Comparison of ENCODE assay signal across 23 cellular contexts in genomic region chr7:106460792-106461254, GRCh38.
A peak's percentile ranks its signal among the peaks of the same experiment; 100 is the strongest.
DNase-seq lines count a peak whose midpoint lies in the region; ATAC-seq and TF ChIP-seq lines count a peak whose summit lies in the region.
"Had no signal": no experiment of that assay in that cellular context is flagged by ENCODE, and none has a peak within 500 bp of the region (broad histone marks: within the 10 kb centered on the region; RNA-seq: fewer than 3 reads in every experiment).

No MANE protein-coding gene starts in this region.

- H3K79me2 ChIP-seq in HCT116 (ENCODE audit: insufficient read depth, low read length) = no peaks in the 10 kb centered on the region
- no peaks in the 10 kb centered on the region for H3K79me2 ChIP-seq in hepatocyte

- H3K27ac ChIP-seq in HCT116 (ENCODE audit: low read depth, low read length) (no peak overlapping the region), hepatocyte (peak overlapping the region; percentile 49)
- H3K27ac ChIP-seq: breast epithelium, left lung, prostate gland, stomach, upper lobe of left lung, WERI-Rb-1 had no signal

- TF ChIP-seq RAD21 in HCT116 (IDR thresholded peaks at IDR 0.05; ENCODE audit: low read depth) = no peak

- no peaks in the 10 kb centered on the region for H3K9me3 Mint-ChIP-seq in activated T-helper 17 cell treated with anti-CD3 and anti-CD28 coated beads, Interleukin-2, amount 50 U/mL, for 72 hours
- H3K9me3 Mint-ChIP-seq in activated T-helper 2 cell treated with anti-CD3 and anti-CD28 coated beads, Interferon-gamma antibody, Interleukin-2, Interleukin-4, amounts not matched to agents 10 μg/mL and 5 μg/mL and 100 μg/mL, durations not matched to agents 14 hours and 24 hours and 36 hours = peaks cover 24% of the 10 kb centered on the region
- H3K9me3 Mint-ChIP-seq: dendritic cell treated with granulocyte-macrophage colony-stimulating factor and Interleukin-4, amounts not matched to agents 40 ng/mL and 50 ng/mL, for 4 days had no signal

- no peak for TF ChIP-seq POLR2A in HCT116 (IDR thresholded peaks at IDR 0.05; ENCODE audit: borderline replicate concordance, extremely low read depth, insufficient read depth, insufficient read length)

- H3K4me1 ChIP-seq in HCT116 (ENCODE audit: control insufficient read depth in 1 of 2, insufficient read depth in 2 of 2, low read length in 2 of 2) (peaks cover 14 to 36% of the 10 kb centered on the region in 2 experiments; a peak in 3 of 4 replicates), hepatocyte (ENCODE audit: insufficient read depth) (no peaks in the 10 kb centered on the region)
- H3K4me1 ChIP-seq: breast epithelium, prostate gland had no signal

- peak overlapping the region in 1 of 2 experiments; percentile 9; a peak in 1 of 4 replicates for H3K4me3 ChIP-seq in HCT116 (replicated peaks in 1 of 2; ENCODE audit: low read depth in 1 of 2, low read length in 2 of 2)
- H3K4me3 ChIP-seq in hepatocyte = no peak overlapping the region
- H3K4me3 ChIP-seq: breast epithelium, left lung, mucosa of descending colon, prostate gland, stomach, upper lobe of left lung had no signal

- POLR2A ChIA-PET in HCT116 (lab: Charles Lee) = interaction anchor here (1.4 kb wide), 1 partner anchor 176 kb away, joined by 5 read pairs; the partner anchor contains the start of gene NAMPT

- H3K36me3 ChIP-seq in HCT116 (ENCODE audit: control insufficient read depth in 1 of 2, insufficient read depth in 2 of 2, low read length in 2 of 2) (no peaks in the 10 kb centered on the region), hepatocyte (replicated peaks; ENCODE audit: insufficient read depth, low read depth) (no peaks in the 10 kb centered on the region)
- H3K36me3 ChIP-seq: breast epithelium, left lung, prostate gland, stomach, upper lobe of left lung, WERI-Rb-1 had no signal

- H3K27me3 ChIP-seq in HCT116 (ENCODE audit: insufficient read depth, low read length) = no peaks in the 10 kb centered on the region
- H3K27me3 ChIP-seq in hepatocyte = no peaks in the 10 kb centered on the region
- H3K27me3 ChIP-seq: breast epithelium, left lung, stomach, upper lobe of left lung had no signal

- no TSS peak for BruUV-seq in HCT116 (replicated peaks; lab: Mats Ljungman, UMichigan)

- WGBS in hepatocyte (ENCODE audit: low lambda C conversion rate, missing lambda C conversion rate) = 54% methylated on average over 6 of the region's 6 CpGs

- H2AFZ ChIP-seq in HCT116 (ENCODE audit: low read depth, low read length, poor library complexity, severe bottlenecking) = peak overlapping the region; percentile 82
- H2AFZ ChIP-seq in hepatocyte = no peak overlapping the region

- peak; percentile 85 for DNase-seq in A172 (ENCODE audit: low spot score)
- DNase-seq in HCT116 (ENCODE audit: low read depth, low spot score) = peak; percentile 40
- peak; percentile 29 for DNase-seq in hepatocyte (ENCODE audit: low spot score)
- no peak for DNase-seq in activated T-helper 2 cell treated with anti-CD3 and anti-CD28 coated beads, Interferon-gamma antibody, Interleukin-2, Interleukin-4, amounts not matched to agents 10 μg/mL and 5 μg/mL and 100 μg/mL, durations not matched to agents 14 hours and 24 hours and 36 hours (ENCODE audit: low spot score)
- DNase-seq in H4 (ENCODE audit: low spot score) = no peak
- DNase-seq: activated CD4-positive, alpha-beta memory T cell treated with anti-CD3 and anti-CD28 coated beads for 36 hours; left lung; mucosa of descending colon; NCI-H1417; NCI-H2107; NCI-H69; stomach; T-helper 17 cell; upper lobe of left lung; WERI-Rb-1 had no signal

- H3K27ac Mint-ChIP-seq in activated T-helper 17 cell treated with anti-CD3 and anti-CD28 coated beads, Interleukin-2, amount 50 U/mL, for 72 hours = peak overlapping the region; percentile 43
- no peak overlapping the region for H3K27ac Mint-ChIP-seq in activated T-helper 2 cell treated with anti-CD3 and anti-CD28 coated beads, Interferon-gamma antibody, Interleukin-2, Interleukin-4, amounts not matched to agents 10 μg/mL and 5 μg/mL and 100 μg/mL, durations not matched to agents 14 hours and 24 hours and 36 hours
- H3K27ac Mint-ChIP-seq: activated CD4-positive, alpha-beta memory T cell treated with anti-CD3 and anti-CD28 coated beads for 36 hours; CD14-positive monocyte; dendritic cell treated with granulocyte-macrophage colony-stimulating factor and Interleukin-4, amounts not matched to agents 40 ng/mL and 50 ng/mL, for 4 days had no signal

- H4K20me1 ChIP-seq in HCT116 (ENCODE audit: insufficient read depth) = no peaks in the 10 kb centered on the region
- H4K20me1 ChIP-seq in hepatocyte (ENCODE audit: insufficient read depth, poor library complexity, severe bottlenecking) = no peaks in the 10 kb centered on the region

- no peak overlapping the region for H3K4me3 Mint-ChIP-seq in activated T-helper 17 cell treated with anti-CD3 and anti-CD28 coated beads, Interleukin-2, amount 50 U/mL, for 72 hours
- H3K4me3 Mint-ChIP-seq in activated T-helper 2 cell treated with anti-CD3 and anti-CD28 coated beads, Interferon-gamma antibody, Interleukin-2, Interleukin-4, amounts not matched to agents 10 μg/mL and 5 μg/mL and 100 μg/mL, durations not matched to agents 14 hours and 24 hours and 36 hours (ENCODE audit: low read depth) = no peak overlapping the region
- H3K4me3 Mint-ChIP-seq: activated CD4-positive, alpha-beta memory T cell treated with anti-CD3 and anti-CD28 coated beads for 36 hours; CD14-positive monocyte; dendritic cell treated with granulocyte-macrophage colony-stimulating factor and Interleukin-4, amounts not matched to agents 40 ng/mL and 50 ng/mL, for 4 days; neural crest cell; T-helper 17 cell had no signal

- H3K4me2 ChIP-seq in HCT116 (ENCODE audit: low read length) = peak overlapping the region; percentile 59
- H3K4me2 ChIP-seq in hepatocyte = no peak overlapping the region

- ATAC-seq in HCT116 (peak; percentile 81), GM21723 (IDR thresholded peaks at IDR 0.05; ENCODE audit: unreplicated experiment) (no peak), GM21619 (IDR thresholded peaks at IDR 0.05; ENCODE audit: unreplicated experiment) (no peak)
- ATAC-seq in activated T-helper 17 cell treated with anti-CD3 and anti-CD28 coated beads, Interleukin-2, amount 50 U/mL, for 72 hours (replicated peaks) = no peak
- ATAC-seq: left lung, mucosa of descending colon, T-helper 17 cell had no signal

- RAD21 ChIA-PET in HCT116 (lab: Charles Lee; ENCODE audit: low non-redundant PET in 1 of 2, low total read pairs in 2 of 2, uncharacterized antibody in 2 of 2, unreplicated experiment in 2 of 2) = interaction anchor here in 1 of 2 experiments (2.8 kb wide), 1 partner anchor 283 kb away, joined by 30 read pairs; no protein-coding TSS in a partner anchor

- H3K36me3 Mint-ChIP-seq in activated T-helper 17 cell treated with anti-CD3 and anti-CD28 coated beads, Interleukin-2, amount 50 U/mL, for 72 hours (ENCODE audit: low read depth) = no peaks in the 10 kb centered on the region
- no peaks in the 10 kb centered on the region for H3K36me3 Mint-ChIP-seq in activated T-helper 2 cell treated with anti-CD3 and anti-CD28 coated beads, Interferon-gamma antibody, Interleukin-2, Interleukin-4, amounts not matched to agents 10 μg/mL and 5 μg/mL and 100 μg/mL, durations not matched to agents 14 hours and 24 hours and 36 hours (ENCODE audit: low read depth)
- H3K36me3 Mint-ChIP-seq: CD14-positive monocyte had no signal

- H3K9me3 ChIP-seq in HCT116 (ENCODE audit: control insufficient read depth in 1 of 2, insufficient read depth in 1 of 2, low read depth in 1 of 2, low read length in 2 of 2) = no peaks in the 10 kb centered on the region
- H3K9me3 ChIP-seq in hepatocyte (ENCODE audit: low read depth) = no peaks in the 10 kb centered on the region
- H3K9me3 ChIP-seq: breast epithelium, mucosa of descending colon, prostate gland had no signal

- intact Hi-C loops in HCT116 (cut with micrococcal nuclease) = loop anchor here (5.0 kb wide), 2 partner anchors 174 to 276 kb away; no protein-coding TSS in a partner anchor
- intact Hi-C loops in activated T-helper 2 cell treated with anti-CD3 and anti-CD28 coated beads, Interferon-gamma antibody, Interleukin-2, Interleukin-4, amounts not matched to agents 10 μg/mL and 5 μg/mL and 100 μg/mL, durations not matched to agents 14 hours and 24 hours and 36 hours (cut with micrococcal nuclease) = loop anchor here (5.0 kb wide), 1 partner anchor 204 kb away; no protein-coding TSS in a partner anchor

- H3K9ac ChIP-seq in HCT116 (ENCODE audit: low read length) = no peak overlapping the region

- TF ChIP-seq CTCF in HCT116 (IDR thresholded peaks at IDR 0.05 in 2 of 3, conservative IDR thresholded peaks at IDR 0.05 in 1 of 3; ENCODE audit: borderline replicate concordance in 1 of 3, insufficient read depth in 1 of 3, low read depth in 2 of 3, low read length in 2 of 3) (no peak), hepatocyte (IDR thresholded peaks at IDR 0.05; ENCODE audit: poor library complexity) (no peak)

- CTCF ChIA-PET in HCT116 (lab: Charles Lee) = interaction anchor here (3.5 kb wide), 1 partner anchor 283 kb away, joined by 127 read pairs; no protein-coding TSS in a partner anchor

- no peaks in the 10 kb centered on the region for H3K27me3 Mint-ChIP-seq in activated T-helper 17 cell treated with anti-CD3 and anti-CD28 coated beads, Interleukin-2, amount 50 U/mL, for 72 hours
- H3K27me3 Mint-ChIP-seq in activated T-helper 2 cell treated with anti-CD3 and anti-CD28 coated beads, Interferon-gamma antibody, Interleukin-2, Interleukin-4, amounts not matched to agents 10 μg/mL and 5 μg/mL and 100 μg/mL, durations not matched to agents 14 hours and 24 hours and 36 hours (ENCODE audit: low read depth) = no peaks in the 10 kb centered on the region
- H3K27me3 Mint-ChIP-seq: activated CD4-positive, alpha-beta memory T cell treated with anti-CD3 and anti-CD28 coated beads for 36 hours; dendritic cell treated with granulocyte-macrophage colony-stimulating factor and Interleukin-4, amounts not matched to agents 40 ng/mL and 50 ng/mL, for 4 days; T-helper 17 cell had no signal

- H3K9me2 ChIP-seq in HCT116 (ENCODE audit: insufficient read depth) (no peaks in the 10 kb centered on the region), hepatocyte (replicated peaks; ENCODE audit: insufficient read depth) (no peaks in the 10 kb centered on the region)

- H3K4me1 Mint-ChIP-seq in activated T-helper 17 cell treated with anti-CD3 and anti-CD28 coated beads, Interleukin-2, amount 50 U/mL, for 72 hours = peaks cover 11% of the 10 kb centered on the region
- H3K4me1 Mint-ChIP-seq in activated T-helper 2 cell treated with anti-CD3 and anti-CD28 coated beads, Interferon-gamma antibody, Interleukin-2, Interleukin-4, amounts not matched to agents 10 μg/mL and 5 μg/mL and 100 μg/mL, durations not matched to agents 14 hours and 24 hours and 36 hours (ENCODE audit: low read depth) = peaks cover 16% of the 10 kb centered on the region
- H3K4me1 Mint-ChIP-seq: neural crest cell had no signal

TF ChIP-seq in HCT116, 20 proteins besides CTCF, POLR2A, EP300 and RAD21 (continues in another document):
- TF ChIP-seq SP1 (IDR thresholded peaks at IDR 0.05; ENCODE audit: low read depth) (peak; percentile 42; the same call in 1 of the 2 replicates), POLR2AphosphoS5 (IDR thresholded peaks at IDR 0.05; ENCODE audit: low read depth, low read length) (no peak), EZH2phosphoT487 (IDR thresholded peaks at IDR 0.05; ENCODE audit: borderline replicate concordance) (no peak)

Comparison
In these comparisons a context has a peak if more than half of its experiments do, and no peak if none do; other contexts are left out.
1. DNase-seq: peak in A172 (single experiment), HCT116 (single experiment) and hepatocyte (single experiment); none in activated T-helper 2 cell treated with anti-CD3 and anti-CD28 coated beads, Interferon-gamma antibody, Interleukin-2, Interleukin-4, amounts not matched to agents 10 μg/mL and 5 μg/mL and 100 μg/mL, durations not matched to agents 14 hours and 24 hours and 36 hours (single experiment) and H4 (single experiment).